In the genomic region with DNA sequence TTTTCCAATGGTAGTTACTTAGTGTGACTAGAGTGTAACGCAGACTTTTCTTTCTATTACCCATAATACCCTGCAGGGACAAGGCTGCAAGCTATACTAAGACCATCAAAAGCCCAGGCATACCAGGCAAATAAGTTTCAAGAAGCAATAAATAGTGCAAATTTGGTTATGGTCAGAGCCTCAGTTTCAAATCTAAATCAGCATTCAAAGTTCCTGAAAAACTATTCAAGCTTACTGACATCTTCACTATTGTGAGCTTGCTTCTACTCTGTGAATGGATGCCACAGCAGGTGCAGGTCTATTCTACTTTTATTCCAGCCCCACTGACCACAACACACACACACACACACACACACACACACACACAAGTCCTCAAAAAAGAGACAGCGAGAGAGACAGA, we compare ENCODE assay signal across 26 cellular contexts. TPM values are rescaled to one million over a fixed set of nuclear protein-coding genes. Genes with fewer than 3 reads are reported as not detected.
A peak's percentile ranks its signal among the peaks of the same experiment; 100 is the strongest.
DNase-seq lines count a peak whose midpoint lies in the region; ATAC-seq and TF ChIP-seq lines count a peak whose summit lies in the region.
"Had no signal": no experiment of that assay in that cellular context is flagged by ENCODE, and none has a peak within 500 bp of the region (broad histone marks: within the 10 kb centered on the region; RNA-seq: fewer than 3 reads in every experiment).

No MANE protein-coding gene starts in this region.

- no peak for TF ChIP-seq CTCF in Loucy (conservative IDR thresholded peaks at IDR 0.05; ENCODE audit: low read length)
- no peak for TF ChIP-seq CTCF in neural progenitor cell (IDR thresholded peaks at IDR 0.05)

- H3F3A ChIP-seq in Loucy (ENCODE audit: low read depth) (no peaks in the 10 kb centered on the region), neural progenitor cell (ENCODE audit: low read depth) (no peaks in the 10 kb centered on the region)

- H3K27ac ChIP-seq in neural progenitor cell: no peak overlapping the region
- H3K27ac ChIP-seq: HL-60, Peyer's patch had no signal

- H3K9me2 ChIP-seq in Loucy (replicated peaks; ENCODE audit: low read depth, low read length): no peaks in the 10 kb centered on the region

- ATAC-seq in GM19324 (IDR thresholded peaks at IDR 0.05; ENCODE audit: low FRiP score, unreplicated experiment): peak; percentile 77
- ATAC-seq in HG03039 (IDR thresholded peaks at IDR 0.05; ENCODE audit: unreplicated experiment): peak; percentile 57
- ATAC-seq in GM21360 (IDR thresholded peaks at IDR 0.05; ENCODE audit: unreplicated experiment): no peak
- ATAC-seq: HCT116 had no signal

- peak; percentile 15 for DNase-seq in neural progenitor cell (ENCODE audit: low spot score)
- no peak for DNase-seq in NCI-H1930 (lab: John Stamatoyannopoulos, UW)
- no peak for DNase-seq in NOMO-1 treated with DMSO at 0.1 percent for 48 hours (lab: John Stamatoyannopoulos, UW; ENCODE audit: unreplicated experiment)
- DNase-seq: Calu3, DMS79 treated with DMSO at 0.1 percent for 48 hours, GF-D8, Kasumi-1, NCI-H1105 treated with DMSO at 0.1 percent for 48 hours, NCI-H146, NCI-H2029, NCI-H526 treated with DMSO at 0.1 percent for 48 hours, OCI-M1, Peyer's patch, SHP77 treated with DMSO at 0.1 percent for 48 hours, T-helper 1 cell had no signal

- no peaks in the 10 kb centered on the region for H3K4me1 ChIP-seq in Loucy (ENCODE audit: insufficient read depth, low read length, poor library complexity, severe bottlenecking)
- no peaks in the 10 kb centered on the region for H3K4me1 ChIP-seq in neural progenitor cell
- H3K4me1 ChIP-seq: Peyer's patch had no signal

- H3K4me3 ChIP-seq in Loucy (ENCODE audit: low read length, poor library complexity, severe bottlenecking): no peak overlapping the region
- H3K4me3 ChIP-seq in neural progenitor cell: no peak overlapping the region
- H3K4me3 ChIP-seq: Peyer's patch had no signal

- H3K9me3 Mint-ChIP-seq in neural progenitor cell: no peaks in the 10 kb centered on the region

- H3K4me3 Mint-ChIP-seq in neural progenitor cell: no peak overlapping the region

- H3K79me2 ChIP-seq in Loucy (ENCODE audit: insufficient read depth, low read length) (no peaks in the 10 kb centered on the region), neural progenitor cell (ENCODE audit: low read depth) (no peaks in the 10 kb centered on the region)

- H3K9ac ChIP-seq in Loucy (ENCODE audit: low read depth, low read length, poor library complexity, severe bottlenecking) (no peak overlapping the region), neural progenitor cell (no peak overlapping the region)

- H3K9me3 ChIP-seq in Loucy (ENCODE audit: insufficient read depth, low read depth, low read length) (no peaks in the 10 kb centered on the region), neural progenitor cell (ENCODE audit: low read depth) (no peaks in the 10 kb centered on the region)
- H3K9me3 ChIP-seq: Peyer's patch had no signal

- no peaks in the 10 kb centered on the region for H4K20me1 ChIP-seq in Loucy (ENCODE audit: insufficient read depth, low read length, poor library complexity, severe bottlenecking)
- H4K20me1 ChIP-seq in neural progenitor cell (ENCODE audit: low read depth): no peaks in the 10 kb centered on the region

- H3K36me3 Mint-ChIP-seq in neural progenitor cell: no peaks in the 10 kb centered on the region

- H3K27ac Mint-ChIP-seq in neural progenitor cell: no peak overlapping the region

- no peak overlapping the region for H3K4me2 ChIP-seq in Loucy (ENCODE audit: low read depth, low read length, poor library complexity, severe bottlenecking)
- H3K4me2 ChIP-seq in neural progenitor cell: no peak overlapping the region

- H3K27me3 ChIP-seq in Loucy (ENCODE audit: insufficient read depth, low read length, poor library complexity, severe bottlenecking) (no peaks in the 10 kb centered on the region), neural progenitor cell (no peaks in the 10 kb centered on the region)
- H3K27me3 ChIP-seq: Peyer's patch had no signal

- H3K27me3 Mint-ChIP-seq in neural progenitor cell (ENCODE audit: insufficient read depth, low read depth): no peaks in the 10 kb centered on the region

- H3K36me3 ChIP-seq in Loucy (ENCODE audit: insufficient read depth, low read length) (no peaks in the 10 kb centered on the region), neural progenitor cell (no peaks in the 10 kb centered on the region)
- H3K36me3 ChIP-seq: Peyer's patch had no signal

- H3K4me1 Mint-ChIP-seq in neural progenitor cell: no peaks in the 10 kb centered on the region

- H2AFZ ChIP-seq in Loucy (ENCODE audit: low read length) (peak overlapping the region; percentile 26; the same call in 1 of the 2 replicates), neural progenitor cell (replicated peaks) (no peak overlapping the region)

RNA-seq across cellular contexts. Expression of gene HBB, which starts 2.5 kb away (rescaled TPM):
- not detected in 2 replicates for total RNA-seq in neural progenitor cell (ENCODE audit: low replicate concordance)
- total RNA-seq: A172, Calu3, H4, HT-29, MCF 10A, NCI-H460 had no signal

RNA-seq across cellular contexts. Expression of gene HBD, which starts 4.9 kb away (rescaled TPM):
- total RNA-seq in neural progenitor cell (ENCODE audit: low replicate concordance): not detected in 2 replicates
- total RNA-seq: A172, Calu3, H4, HT-29, MCF 10A, NCI-H460, Peyer's patch had no signal

RNA-seq across cellular contexts. Expression of gene HBG1, which starts 20.3 kb away (rescaled TPM):
- not detected in 2 replicates for total RNA-seq in neural progenitor cell (ENCODE audit: low replicate concordance)
- total RNA-seq: A172, Calu3, HT-29, MCF 10A, NCI-H460, Peyer's patch had no signal

RNA-seq across cellular contexts. Expression of gene HBG2, which starts 25.2 kb away (rescaled TPM):
- not detected in 2 replicates for total RNA-seq in neural progenitor cell (ENCODE audit: low replicate concordance)
- total RNA-seq: Calu3, HT-29, MCF 10A, NCI-H460, Peyer's patch had no signal

RNA-seq across cellular contexts. Expression of gene OR51V1, which starts 28.9 kb away (rescaled TPM):
- not detected in 2 replicates for total RNA-seq in neural progenitor cell (ENCODE audit: low replicate concordance)
- total RNA-seq: A172, Calu3, H4, HT-29, MCF 10A, NCI-H460, Peyer's patch had no signal
